ENCODE assay signal across 23 cellular contexts in genomic region chr16:83969771-83970429, GRCh38. TPM values are rescaled to one million over a fixed set of nuclear protein-coding genes. Genes with fewer than 3 reads are reported as not detected.
A peak's percentile ranks its signal among the peaks of the same experiment; 100 is the strongest.
DNase-seq lines count a peak whose midpoint lies in the region; ATAC-seq, FAIRE-seq and TF ChIP-seq lines count a peak whose summit lies in the region.
"Had no signal": no experiment of that assay in that cellular context is flagged by ENCODE, and none has a peak within 500 bp of the region (broad histone marks: within the 10 kb centered on the region; RNA-seq: fewer than 3 reads in every experiment).

No MANE protein-coding gene starts in this region.

- H4K20me1 ChIP-seq in HepG2 (ENCODE audit: insufficient read depth, low read length), result peaks cover 14% of the 10 kb centered on the region; the same call in 1 of the 2 replicates

- no peaks in the 10 kb centered on the region for H3K79me2 ChIP-seq in HepG2 (ENCODE audit: insufficient read depth, low read length)

- H3K4me1 ChIP-seq in HepG2 (ENCODE audit: insufficient read depth, low read length), result peaks cover 17% of the 10 kb centered on the region

- H3K27ac ChIP-seq in HepG2 (ENCODE audit: extremely low read length, insufficient read depth, low read length), result no peak overlapping the region

- TF ChIP-seq POLR2A in HepG2 (IDR thresholded peaks at IDR 0.05; ENCODE audit: insufficient read depth in 1 of 2, low read depth in 2 of 2, low read length in 2 of 2), result no peak

- H3K4me3 Mint-ChIP-seq in activated naive CD8-positive, alpha-beta T cell, result peak overlapping the region; percentile 46
- no peak overlapping the region for H3K4me3 Mint-ChIP-seq in activated naive CD8-positive, alpha-beta T cell treated with anti-CD3 and anti-CD28 coated beads for 36 hours
- no peak overlapping the region for H3K4me3 Mint-ChIP-seq in activated T-helper 1 cell treated with anti-CD3 and anti-CD28 coated beads, Interleukin-12 subunit alpha, Interleukin-12 subunit beta, Interleukin-2, Interleukin-4 antibody, amounts not matched to agents 30 ng/mL and 10 ng/mL and 1 ng/mL, durations not matched to agents 14 hours and 24 hours and 36 hours
- H3K4me3 Mint-ChIP-seq in stimulated activated effector memory CD8-positive, alpha-beta T cell treated with anti-CD3 and anti-CD28 coated beads, Interleukin-12 subunit alpha, Interleukin-12 subunit beta, amount 100 ng/mL, for 72 hours, result peak overlapping the region; percentile 38
- H3K4me3 Mint-ChIP-seq: T-helper 1 cell treated with Interleukin-12 subunit alpha and Interleukin-12 subunit beta and Interleukin-4 antibody, amounts not matched to agents 30 μg/mL and 1 μg/mL, for 36 hours had no signal

- no peak overlapping the region for H3K4me3 ChIP-seq in HepG2 (replicated peaks in 1 of 3; ENCODE audit: insufficient read depth in 1 of 3, low read depth in 2 of 3, low read length in 3 of 3)

- no peaks in the 10 kb centered on the region for H3K9me3 ChIP-seq in HepG2 (ENCODE audit: low read length)

- POLR2A ChIA-PET in HepG2 (lab: Yijun Ruan, JAX), result interaction anchor here (1.4 kb wide), 1 partner anchor 15 kb away, joined by 3 read pairs; no protein-coding TSS in a partner anchor

- H3K27me3 ChIP-seq in HepG2 (ENCODE audit: control insufficient read depth in 1 of 2, insufficient read depth in 2 of 2, low read length in 2 of 2), result peaks cover 3 to 40% of the 10 kb centered on the region in 2 experiments; a peak in 4 of 5 replicates

- H3K27me3 Mint-ChIP-seq in activated naive CD8-positive, alpha-beta T cell, result peaks cover 7% of the 10 kb centered on the region
- H3K27me3 Mint-ChIP-seq in activated naive CD8-positive, alpha-beta T cell treated with anti-CD3 and anti-CD28 coated beads for 36 hours, result peaks cover 33% of the 10 kb centered on the region
- peaks cover 13% of the 10 kb centered on the region for H3K27me3 Mint-ChIP-seq in activated T-helper 1 cell treated with anti-CD3 and anti-CD28 coated beads, Interleukin-12 subunit alpha, Interleukin-12 subunit beta, Interleukin-2, Interleukin-4 antibody, amounts not matched to agents 30 ng/mL and 10 ng/mL and 1 ng/mL, durations not matched to agents 14 hours and 24 hours and 36 hours (ENCODE audit: insufficient read depth)

- CTCF ChIA-PET in HepG2 (lab: Yijun Ruan, JAX; ENCODE audit: low intra/inter-chr PET ratio, low total read pairs), result no interaction called here

- peaks cover 4% of the 10 kb centered on the region for H3K4me1 Mint-ChIP-seq in activated naive CD8-positive, alpha-beta T cell (ENCODE audit: low read depth)
- no peaks in the 10 kb centered on the region for H3K4me1 Mint-ChIP-seq in activated naive CD8-positive, alpha-beta T cell treated with anti-CD3 and anti-CD28 coated beads for 36 hours
- no peaks in the 10 kb centered on the region for H3K4me1 Mint-ChIP-seq in activated T-helper 1 cell treated with anti-CD3 and anti-CD28 coated beads, Interleukin-12 subunit alpha, Interleukin-12 subunit beta, Interleukin-2, Interleukin-4 antibody, amounts not matched to agents 30 ng/mL and 10 ng/mL and 1 ng/mL, durations not matched to agents 14 hours and 24 hours and 36 hours (ENCODE audit: low read depth)
- H3K4me1 Mint-ChIP-seq in stimulated activated effector memory CD8-positive, alpha-beta T cell treated with anti-CD3 and anti-CD28 coated beads, Interleukin-12 subunit alpha, Interleukin-12 subunit beta, amount 100 ng/mL, for 72 hours, result peaks cover 6% of the 10 kb centered on the region

- H2AFZ ChIP-seq in HepG2 (ENCODE audit: low read length), result no peak overlapping the region

- in situ Hi-C loops in HepG2 (cut with HindIII; ENCODE audit: extremely low pct_ligation_motif_present, low pct_unique_long_range_greater_than_20kb), result loop anchor here (25.0 kb wide), 1 partner anchor 217 kb away; the partner anchor contains the start of genes ADAD2 and TAF1C

- intact Hi-C loops in activated T-helper 1 cell treated with anti-CD3 and anti-CD28 coated beads, Interleukin-12 subunit alpha, Interleukin-12 subunit beta, Interleukin-2, Interleukin-4 antibody, amounts not matched to agents 30 ng/mL and 10 ng/mL and 1 ng/mL, durations not matched to agents 14 hours and 24 hours and 36 hours (cut with micrococcal nuclease), result no loop called here
- intact Hi-C loops in HepG2 (cut with micrococcal nuclease; ENCODE audit: unreplicated experiment), result loop anchor here (5.0 kb wide), 2 partner anchors 72 to 937 kb away; partner anchors contain the start of gene SLC38A8

- WGBS in HepG2 (ENCODE audit: low lambda C conversion rate), result 60% methylated on average over 17 of the region's 18 CpGs

- TF ChIP-seq CTCF in HepG2 (CRISPR knock-in tag; IDR thresholded peaks at IDR 0.05), result no peak

- TF ChIP-seq EP300 in HepG2 (IDR thresholded peaks at IDR 0.05; ENCODE audit: low read depth in 2 of 2, low read length in 2 of 2) (no peak), HepG2 (CRISPR knock-in tag; IDR thresholded peaks at IDR 0.05; ENCODE audit: borderline replicate concordance) (no peak)

- peaks cover 8% of the 10 kb centered on the region in 2 experiments; a peak in 4 of 5 replicates for H3K36me3 ChIP-seq in HepG2 (replicated peaks in 1 of 2; ENCODE audit: control insufficient read depth in 1 of 2, insufficient read depth in 2 of 2, low read length in 2 of 2)

- peak; percentile 3 for ATAC-seq in HepG2
- ATAC-seq in stimulated activated effector memory CD8-positive, alpha-beta T cell treated with anti-CD3 and anti-CD28 coated beads, Interleukin-12 subunit alpha, Interleukin-12 subunit beta, amount 100 ng/mL, for 72 hours, result no peak
- ATAC-seq: esophagus mucosa had no signal

- no TSS peak for BruUV-seq in HepG2 (replicated peaks; lab: Mats Ljungman, UMichigan)

- H3K9me3 Mint-ChIP-seq in activated naive CD8-positive, alpha-beta T cell (ENCODE audit: low read depth), result no peaks in the 10 kb centered on the region
- H3K9me3 Mint-ChIP-seq in activated naive CD8-positive, alpha-beta T cell treated with anti-CD3 and anti-CD28 coated beads for 36 hours, result no peaks in the 10 kb centered on the region
- H3K9me3 Mint-ChIP-seq in activated T-helper 1 cell treated with anti-CD3 and anti-CD28 coated beads, Interleukin-12 subunit alpha, Interleukin-12 subunit beta, Interleukin-2, Interleukin-4 antibody, amounts not matched to agents 30 ng/mL and 10 ng/mL and 1 ng/mL, durations not matched to agents 14 hours and 24 hours and 36 hours, result no peaks in the 10 kb centered on the region
- H3K9me3 Mint-ChIP-seq in stimulated activated effector memory CD8-positive, alpha-beta T cell treated with anti-CD3 and anti-CD28 coated beads, Interleukin-12 subunit alpha, Interleukin-12 subunit beta, amount 100 ng/mL, for 72 hours, result no peaks in the 10 kb centered on the region
- H3K9me3 Mint-ChIP-seq: activated T-helper 2 cell treated with anti-CD3 and anti-CD28 coated beads, Interferon-gamma antibody, Interleukin-2, Interleukin-4, amounts not matched to agents 10 μg/mL and 5 μg/mL and 100 μg/mL, durations not matched to agents 14 hours and 24 hours and 36 hours; dendritic cell treated with granulocyte-macrophage colony-stimulating factor and Interleukin-4, amounts not matched to agents 40 ng/mL and 50 ng/mL, for 4 days; T-helper 1 cell treated with Interleukin-12 subunit alpha and Interleukin-12 subunit beta and Interleukin-4 antibody, amounts not matched to agents 30 μg/mL and 1 μg/mL, for 36 hours had no signal

- FAIRE-seq in HepG2 (lab: Jason Lieb, UNC), result no peak

- peaks cover 2% of the 10 kb centered on the region for H3K36me3 Mint-ChIP-seq in activated naive CD8-positive, alpha-beta T cell
- H3K36me3 Mint-ChIP-seq in activated naive CD8-positive, alpha-beta T cell treated with anti-CD3 and anti-CD28 coated beads for 36 hours, result no peaks in the 10 kb centered on the region
- no peaks in the 10 kb centered on the region for H3K36me3 Mint-ChIP-seq in activated T-helper 1 cell treated with anti-CD3 and anti-CD28 coated beads, Interleukin-12 subunit alpha, Interleukin-12 subunit beta, Interleukin-2, Interleukin-4 antibody, amounts not matched to agents 30 ng/mL and 10 ng/mL and 1 ng/mL, durations not matched to agents 14 hours and 24 hours and 36 hours (ENCODE audit: low read depth)
- H3K36me3 Mint-ChIP-seq in stimulated activated effector memory CD8-positive, alpha-beta T cell treated with anti-CD3 and anti-CD28 coated beads, Interleukin-12 subunit alpha, Interleukin-12 subunit beta, amount 100 ng/mL, for 72 hours, result no peaks in the 10 kb centered on the region
- H3K36me3 Mint-ChIP-seq: CD4-positive, alpha-beta memory T cell had no signal

- no peak for TF ChIP-seq RAD21 in HepG2 (CRISPR knock-in tag; IDR thresholded peaks at IDR 0.05)

- no peak for DNase-seq in activated naive CD8-positive, alpha-beta T cell treated with anti-CD3 and anti-CD28 coated beads for 36 hours
- DNase-seq in activated T-helper 1 cell treated with anti-CD3 and anti-CD28 coated beads, Interleukin-12 subunit alpha, Interleukin-12 subunit beta, Interleukin-2, Interleukin-4 antibody, amounts not matched to agents 30 ng/mL and 10 ng/mL and 1 ng/mL, durations not matched to agents 14 hours and 24 hours and 36 hours (ENCODE audit: low spot score), result no peak
- no peak for DNase-seq in HepG2 (ENCODE audit: low spot score)
- DNase-seq in stimulated activated effector memory CD8-positive, alpha-beta T cell treated with anti-CD3 and anti-CD28 coated beads, Interleukin-12 subunit alpha, Interleukin-12 subunit beta, amount 100 ng/mL, for 72 hours (ENCODE audit: low spot score in 2 of 2), result no peak
- DNase-seq in cerebellar nuclear complex (lab: John Stamatoyannopoulos, UW), result no peak
- no peak for DNase-seq in NOMO-1 treated with DMSO at 0.1 percent for 48 hours (lab: John Stamatoyannopoulos, UW; ENCODE audit: unreplicated experiment)
- DNase-seq in amygdala (lab: John Stamatoyannopoulos, UW), result no peak
- DNase-seq: activated CD4-positive, CD25-positive, alpha-beta regulatory T cell; CD4-positive, alpha-beta memory T cell; EL; KBM-7; NCI-H1092; NCI-H2171; stimulated activated CD4-positive, alpha-beta T cell treated with anti-CD3 and anti-CD28 coated beads, Interleukin-12 subunit alpha, Interleukin-12 subunit beta, amount 100 ng/mL, for 4 hours; stimulated activated naive CD4-positive, alpha-beta T cell treated with Interleukin-2 at 50 U/mL for 16 hours had no signal

- no peak overlapping the region for H3K9ac ChIP-seq in HepG2 (ENCODE audit: insufficient read depth, low read depth, low read length)

- no peak overlapping the region for H3K27ac Mint-ChIP-seq in activated naive CD8-positive, alpha-beta T cell
- no peak overlapping the region for H3K27ac Mint-ChIP-seq in activated naive CD8-positive, alpha-beta T cell treated with anti-CD3 and anti-CD28 coated beads for 36 hours
- H3K27ac Mint-ChIP-seq in activated T-helper 1 cell treated with anti-CD3 and anti-CD28 coated beads, Interleukin-12 subunit alpha, Interleukin-12 subunit beta, Interleukin-2, Interleukin-4 antibody, amounts not matched to agents 30 ng/mL and 10 ng/mL and 1 ng/mL, durations not matched to agents 14 hours and 24 hours and 36 hours, result peak overlapping the region; percentile 55
- no peak overlapping the region for H3K27ac Mint-ChIP-seq in stimulated activated effector memory CD8-positive, alpha-beta T cell treated with anti-CD3 and anti-CD28 coated beads, Interleukin-12 subunit alpha, Interleukin-12 subunit beta, amount 100 ng/mL, for 72 hours
- H3K27ac Mint-ChIP-seq: activated T-helper 2 cell treated with anti-CD3 and anti-CD28 coated beads, Interferon-gamma antibody, Interleukin-2, Interleukin-4, amounts not matched to agents 10 μg/mL and 5 μg/mL and 100 μg/mL, durations not matched to agents 14 hours and 24 hours and 36 hours; CD4-positive, alpha-beta memory T cell; dendritic cell treated with granulocyte-macrophage colony-stimulating factor and Interleukin-4, amounts not matched to agents 40 ng/mL and 50 ng/mL, for 4 days; T-helper 1 cell treated with Interleukin-12 subunit alpha and Interleukin-12 subunit beta and Interleukin-4 antibody, amounts not matched to agents 30 μg/mL and 1 μg/mL, for 36 hours had no signal

- H3K4me2 ChIP-seq in HepG2 (ENCODE audit: low read depth, low read length), result no peak overlapping the region

RNA-seq across cellular contexts. Expression of gene NECAB2, which starts 1.9 kb away (rescaled TPM):
- total RNA-seq in activated naive CD8-positive, alpha-beta T cell treated with anti-CD3 and anti-CD28 coated beads for 36 hours, result not detected
- not detected in 2 replicates for total RNA-seq in activated T-helper 1 cell treated with anti-CD3 and anti-CD28 coated beads, Interleukin-12 subunit alpha, Interleukin-12 subunit beta, Interleukin-2, Interleukin-4 antibody, amounts not matched to agents 30 ng/mL and 10 ng/mL and 1 ng/mL, durations not matched to agents 14 hours and 24 hours and 36 hours
- 0.49 TPM in 1 of 2 replicates, not detected in the other for total RNA-seq in HepG2 (2016; rRNA removed; fragmentation: Illumina TruSeq; extraction: Trizol)
- not detected in 2 replicates for total RNA-seq in HepG2 (2016; cell fraction: cytosol; rRNA removed; fragmentation: Illumina TruSeq; extraction: Trizol; ENCODE audit: low read depth)
- not detected in 2 replicates for total RNA-seq in HepG2 (2016; cell fraction: insoluble cytoplasmic fraction; rRNA removed; fragmentation: Illumina TruSeq; extraction: Trizol)
- not detected in 2 replicates for total RNA-seq in HepG2 (2016; cell fraction: membrane; rRNA removed; fragmentation: Illumina TruSeq; extraction: Trizol)
- not detected in 2 replicates for total RNA-seq in HepG2 (2016; cell fraction: nucleus; rRNA removed; fragmentation: Illumina TruSeq; extraction: Trizol)
- 0.21 TPM in 1 of 2 replicates, not detected in the other for polyA plus RNA-seq in HepG2 (2011; rRNA removed)
- polyA plus RNA-seq in HepG2 (2011; cell fraction: cytosol; rRNA removed), result 0.05 TPM in 1 of 2 replicates, not detected in the other
- 0.77 and 1.2 TPM in 2 replicates for polyA plus RNA-seq in HepG2 (2011; cell fraction: nucleus; rRNA removed)
- polyA plus RNA-seq in HepG2 (2012), result not detected in 2 replicates
- not detected in 2 replicates for polyA plus RNA-seq in HepG2 (2016; cell fraction: cytosol; fragmentation: Illumina TruSeq; extraction: Trizol; ENCODE audit: low read depth)
- polyA plus RNA-seq in HepG2 (2016; cell fraction: insoluble cytoplasmic fraction; fragmentation: Illumina TruSeq; extraction: Trizol; ENCODE audit: low read depth), result not detected in 2 replicates
- not detected in 2 replicates for polyA plus RNA-seq in HepG2 (2016; cell fraction: membrane; fragmentation: Illumina TruSeq; extraction: Trizol; ENCODE audit: low read depth)
- polyA plus RNA-seq in HepG2 (2016; cell fraction: nucleus; fragmentation: Illumina TruSeq; extraction: Trizol; ENCODE audit: insufficient read depth, low read depth), result not detected in 2 replicates
- polyA minus RNA-seq in HepG2 (2011; rRNA and poly(A)+ RNA removed; ENCODE audit: low replicate concordance), result 0.21 TPM in 1 of 2 replicates, not detected in the other
- not detected in 2 replicates for polyA minus RNA-seq in HepG2 (2011; cell fraction: cytosol; rRNA and poly(A)+ RNA removed)
- 0.62 TPM in 1 of 2 replicates, not detected in the other for polyA minus RNA-seq in HepG2 (2011; cell fraction: nucleus; rRNA and poly(A)+ RNA removed)
- total RNA-seq: activated T-helper 2 cell treated with anti-CD3 and anti-CD28 coated beads, Interferon-gamma antibody, Interleukin-2, Interleukin-4, amounts not matched to agents 10 μg/mL and 5 μg/mL and 100 μg/mL, durations not matched to agents 14 hours and 24 hours and 36 hours; CD4-positive, alpha-beta memory T cell; esophagus mucosa; glomerular endothelial cell; kidney epithelial cell; ureter had no signal
- polyA plus RNA-seq: CD4-positive, alpha-beta memory T cell had no signal

RNA-seq across cellular contexts. Expression of gene OSGIN1, which starts 16.9 kb away (rescaled TPM):
- total RNA-seq in activated naive CD8-positive, alpha-beta T cell treated with anti-CD3 and anti-CD28 coated beads for 36 hours, result 1 to 10 TPM in 1 of 2 experiments, under 1 TPM in 1; 0.92 to 1.8 TPM
- total RNA-seq in activated T-helper 1 cell treated with anti-CD3 and anti-CD28 coated beads, Interleukin-12 subunit alpha, Interleukin-12 subunit beta, Interleukin-2, Interleukin-4 antibody, amounts not matched to agents 30 ng/mL and 10 ng/mL and 1 ng/mL, durations not matched to agents 14 hours and 24 hours and 36 hours, result 1.2 and 2.2 TPM in 2 replicates
- 18.1 and 27.1 TPM in 2 replicates for total RNA-seq in HepG2 (2016; rRNA removed; fragmentation: Illumina TruSeq; extraction: Trizol)
- total RNA-seq in HepG2 (2016; cell fraction: cytosol; rRNA removed; fragmentation: Illumina TruSeq; extraction: Trizol; ENCODE audit: low read depth), result 11.4 and 11.5 TPM in 2 replicates
- total RNA-seq in HepG2 (2016; cell fraction: insoluble cytoplasmic fraction; rRNA removed; fragmentation: Illumina TruSeq; extraction: Trizol), result 18.2 and 24.7 TPM in 2 replicates
- total RNA-seq in HepG2 (2016; cell fraction: membrane; rRNA removed; fragmentation: Illumina TruSeq; extraction: Trizol), result 21.9 and 22.1 TPM in 2 replicates
- total RNA-seq in HepG2 (2016; cell fraction: nucleus; rRNA removed; fragmentation: Illumina TruSeq; extraction: Trizol), result 32.7 and 36.4 TPM in 2 replicates
- 20.5 and 26.5 TPM in 2 replicates for polyA plus RNA-seq in HepG2 (2011; rRNA removed)
- polyA plus RNA-seq in HepG2 (2011; cell fraction: cytosol; rRNA removed), result 14.6 and 23.2 TPM in 2 replicates
- 50.0 and 59.1 TPM in 2 replicates for polyA plus RNA-seq in HepG2 (2011; cell fraction: nucleus; rRNA removed)
- polyA plus RNA-seq in HepG2 (2012), result 20.8 and 24.1 TPM in 2 replicates
- polyA plus RNA-seq in HepG2 (2016; cell fraction: cytosol; fragmentation: Illumina TruSeq; extraction: Trizol; ENCODE audit: low read depth), result 5.0 and 5.2 TPM in 2 replicates
- polyA plus RNA-seq in HepG2 (2016; cell fraction: insoluble cytoplasmic fraction; fragmentation: Illumina TruSeq; extraction: Trizol; ENCODE audit: low read depth), result 24.2 and 30.6 TPM in 2 replicates
- 6.9 and 8.0 TPM in 2 replicates for polyA plus RNA-seq in HepG2 (2016; cell fraction: membrane; fragmentation: Illumina TruSeq; extraction: Trizol; ENCODE audit: low read depth)
- polyA plus RNA-seq in HepG2 (2016; cell fraction: nucleus; fragmentation: Illumina TruSeq; extraction: Trizol; ENCODE audit: insufficient read depth, low read depth), result 47.7 and 49.4 TPM in 2 replicates
- 5.0 and 29.3 TPM in 2 replicates for polyA minus RNA-seq in HepG2 (2011; rRNA and poly(A)+ RNA removed; ENCODE audit: low replicate concordance)
- 11.4 and 16.2 TPM in 2 replicates for polyA minus RNA-seq in HepG2 (2011; cell fraction: cytosol; rRNA and poly(A)+ RNA removed)
- polyA minus RNA-seq in HepG2 (2011; cell fraction: nucleus; rRNA and poly(A)+ RNA removed), result 49.3 and 51.1 TPM in 2 replicates

Comparison
In these comparisons a context has a peak if more than half of its experiments do, and no peak if none do; other contexts are left out.
1. H3K4me3 Mint-ChIP-seq: peak in activated naive CD8-positive, alpha-beta T cell (single experiment) and stimulated activated effector memory CD8-positive, alpha-beta T cell treated with anti-CD3 and anti-CD28 coated beads, Interleukin-12 subunit alpha, Interleukin-12 subunit beta, amount 100 ng/mL, for 72 hours (single experiment); none in activated naive CD8-positive, alpha-beta T cell treated with anti-CD3 and anti-CD28 coated beads for 36 hours (single experiment) and activated T-helper 1 cell treated with anti-CD3 and anti-CD28 coated beads, Interleukin-12 subunit alpha, Interleukin-12 subunit beta, Interleukin-2, Interleukin-4 antibody, amounts not matched to agents 30 ng/mL and 10 ng/mL and 1 ng/mL, durations not matched to agents 14 hours and 24 hours and 36 hours (single experiment).